ENCODE assay signal across 11 cellular contexts in the genomic region with DNA sequence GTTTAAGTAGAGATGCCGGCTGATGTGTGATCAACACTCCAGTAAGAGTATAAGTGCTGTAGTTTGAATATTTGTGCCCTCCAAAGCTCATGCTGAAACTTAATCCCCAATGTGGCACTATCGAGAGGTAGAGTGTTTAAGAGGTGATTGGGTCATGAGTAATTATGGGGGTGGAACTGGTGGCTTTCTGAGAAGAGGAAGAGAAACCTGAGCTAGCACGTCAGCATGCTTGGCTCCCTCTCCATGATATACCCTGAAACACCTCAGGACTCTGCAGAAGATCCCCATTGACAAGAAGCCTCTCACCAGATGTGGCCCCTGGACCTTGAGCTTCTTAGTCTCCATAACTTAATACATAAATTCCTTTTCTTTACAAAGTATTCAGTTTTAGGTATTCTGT.
A peak's percentile ranks its signal among the peaks of the same experiment; 100 is the strongest.
DNase-seq lines count a peak whose midpoint lies in the region; ATAC-seq and TF ChIP-seq lines count a peak whose summit lies in the region.
"Had no signal": no experiment of that assay in that cellular context is flagged by ENCODE, and none has a peak within 500 bp of the region (broad histone marks: within the 10 kb centered on the region; RNA-seq: fewer than 3 reads in every experiment).

No MANE protein-coding gene starts in this region.

- H3K9me3 ChIP-seq in body of pancreas, result no peaks in the 10 kb centered on the region

- H3K27ac ChIP-seq in body of pancreas, result no peak overlapping the region

- no peak overlapping the region for H3K4me3 ChIP-seq in body of pancreas

- H3K27me3 ChIP-seq in body of pancreas, result no peaks in the 10 kb centered on the region

- ATAC-seq in GM18502 (IDR thresholded peaks at IDR 0.05; ENCODE audit: poor library complexity, unreplicated experiment) (peak; percentile 99), GM21390 (IDR thresholded peaks at IDR 0.05; ENCODE audit: unreplicated experiment) (peak; percentile 99), HG03135 (IDR thresholded peaks at IDR 0.05; ENCODE audit: unreplicated experiment) (peak; percentile 91), left cardiac atrium (no peak), body of pancreas (no peak)

- 48 to 59% methylated on average over 3 of the region's 3 CpGs for WGBS in body of pancreas, 2 donors

- TF ChIP-seq CTCF in body of pancreas (IDR thresholded peaks at IDR 0.05), result no peak

- intact Hi-C loops in left cardiac atrium (cut with DNase I), result no loop called here
- intact Hi-C loops in body of pancreas (cut with DNase I), result no loop called here

- TF ChIP-seq POLR2A in body of pancreas (IDR thresholded peaks at IDR 0.05), result no peak

- H3K36me3 ChIP-seq in body of pancreas (replicated peaks in 1 of 2; ENCODE audit: insufficient read depth in 1 of 2, low read depth in 2 of 2), result no peaks in the 10 kb centered on the region

- peak; percentile 52 for DNase-seq in NCI-H524 treated with DMSO at 0.1 percent for 48 hours (lab: John Stamatoyannopoulos, UW)
- no peak for DNase-seq in NCI-H82 (lab: John Stamatoyannopoulos, UW)
- no peak for DNase-seq in left cardiac atrium
- DNase-seq in iPS-NIHi11 (ENCODE audit: low spot score), result no peak
- DNase-seq in body of pancreas, result no peak
- DNase-seq: activated CD4-positive, alpha-beta T cell treated with anti-CD3 and anti-CD28 coated beads for 48 hours; CD4-positive, CD25-positive, alpha-beta regulatory T cell; NCI-H526 treated with DMSO at 0.1 percent for 48 hours had no signal

- no peaks in the 10 kb centered on the region for H3K4me1 ChIP-seq in body of pancreas

Comparison
In these comparisons a context has a peak if more than half of its experiments do, and no peak if none do; other contexts are left out.
1. ATAC-seq: peak in GM18502 (single experiment), GM21390 (single experiment) and HG03135 (single experiment); none in left cardiac atrium (0 of 2) and body of pancreas (single experiment).